Comparison of ENCODE assay signal across 22 cellular contexts in the genomic region with DNA sequence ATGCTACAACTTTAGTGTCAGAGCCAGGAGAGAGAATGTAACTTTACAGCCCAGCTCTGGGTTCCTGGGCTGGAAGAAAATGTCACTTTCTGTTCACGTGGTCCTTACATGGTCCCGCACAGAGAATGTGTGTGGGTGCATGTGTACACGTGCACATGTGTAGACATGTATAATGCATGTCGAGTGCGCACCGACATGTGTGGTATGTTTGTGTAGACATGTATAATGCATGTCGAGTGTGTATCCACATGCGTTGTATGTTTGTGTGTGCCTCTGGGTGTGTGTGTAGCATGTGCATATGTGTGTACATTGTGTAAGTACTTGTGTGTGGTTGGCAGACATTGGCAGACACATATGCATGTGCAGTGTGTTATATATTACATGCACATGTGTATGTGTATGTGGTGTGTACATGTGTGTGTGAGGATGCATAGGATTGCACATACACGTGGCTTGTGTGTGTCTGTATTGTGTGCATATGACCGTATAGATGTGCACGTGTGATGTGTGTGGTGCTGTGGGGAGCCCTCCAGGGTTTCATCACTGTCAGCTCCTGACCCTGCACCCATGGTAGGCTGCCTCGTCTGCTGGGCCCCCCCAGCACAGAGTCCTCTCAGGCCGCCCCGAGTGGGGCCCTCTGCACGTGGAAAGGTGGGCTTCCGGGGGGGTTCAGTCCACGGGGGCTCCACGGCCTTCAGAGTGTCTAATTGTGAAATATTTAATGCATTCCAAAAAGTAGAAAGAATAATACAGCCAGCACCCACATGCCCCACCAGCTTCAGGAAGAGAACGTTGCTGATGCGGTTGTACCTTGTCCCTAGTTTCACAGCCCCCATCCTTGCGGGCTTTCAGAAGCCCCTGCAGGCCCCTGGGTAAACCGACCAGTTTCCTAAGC.
A peak's percentile ranks its signal among the peaks of the same experiment; 100 is the strongest.
DNase-seq lines count a peak whose midpoint lies in the region; ATAC-seq and TF ChIP-seq lines count a peak whose summit lies in the region.
"Had no signal": no experiment of that assay in that cellular context is flagged by ENCODE, and none has a peak within 500 bp of the region (broad histone marks: within the 10 kb centered on the region; RNA-seq: fewer than 3 reads in every experiment).

No MANE protein-coding gene starts in this region.

- no peak overlapping the region for H3K27ac ChIP-seq in substantia nigra (ENCODE audit: low read depth, low read length, poor library complexity, severe bottlenecking)
- H3K27ac ChIP-seq: A549, ascending aorta, esophagus squamous epithelium, gastroesophageal sphincter, prostate gland had no signal

- intact Hi-C loops in left ventricle myocardium superior (cut with micrococcal nuclease), result no loop called here

- no peak for TF ChIP-seq CTCF in GM13976 (IDR thresholded peaks at IDR 0.05; ENCODE audit: borderline replicate concordance, control extremely low read depth, extremely low read depth, insufficient read depth, missing control alignments)

- DNase-seq in activated effector memory CD4-positive, alpha-beta T cell treated with anti-CD3 and anti-CD28 coated beads, Interleukin-2, amount 50 U/mL, for 16 hours, result peak; percentile 56
- DNase-seq in activated effector memory CD4-positive, alpha-beta T cell treated with Interleukin-2 at 50 U/mL for 16 hours, result no peak
- DNase-seq in Jurkat, Clone E6-1 (ENCODE audit: low read depth, low spot score), result peak; percentile 57
- DNase-seq in left ventricle myocardium superior, result peak; percentile 7
- DNase-seq in retina, result peak; percentile 10
- no peak for DNase-seq in GM13976 (ENCODE audit: low spot score)
- no peak for DNase-seq in substantia nigra (lab: John Stamatoyannopoulos, UW)
- DNase-seq in NCI-H2196 (lab: John Stamatoyannopoulos, UW; ENCODE audit: unreplicated experiment), result no peak
- DNase-seq: activated CD4-positive, alpha-beta T cell treated with anti-CD3 and anti-CD28 coated beads for 48 hours; activated gamma-delta T cell; C1 segment of cervical spinal cord; DMS 273 treated with DMSO at 0.1 percent for 48 hours; effector memory CD4-positive, alpha-beta T cell; esophagus squamous epithelium; kidney glomerular epithelial cell; NCI-H2171 treated with DMSO at 0.1 percent for 48 hours; SHP77 treated with DMSO at 0.1 percent for 48 hours; stimulated activated CD4-positive, alpha-beta T cell treated with anti-CD3 and anti-CD28 coated beads, Interleukin-12 subunit alpha, Interleukin-12 subunit beta, amount 100 ng/mL, for 4 hours had no signal

- ATAC-seq in left ventricle myocardium superior, result no peak
- ATAC-seq: A549, gastroesophageal sphincter had no signal

- in situ Hi-C loops in GM13976 (cut with MboI; ENCODE audit: low sequenced_read_pairs, unreplicated experiment), result no loop called here

- H3K4me3 ChIP-seq in Jurkat, Clone E6-1 (ENCODE audit: low read length), result no peak overlapping the region
- H3K4me3 ChIP-seq: A549, ascending aorta, esophagus squamous epithelium, gastroesophageal sphincter, prostate gland had no signal

Comparison
In these comparisons a context has a peak if more than half of its experiments do, and no peak if none do; other contexts are left out.
1. DNase-seq: peak in activated effector memory CD4-positive, alpha-beta T cell treated with anti-CD3 and anti-CD28 coated beads, Interleukin-2, amount 50 U/mL, for 16 hours (single experiment), Jurkat, Clone E6-1 (single experiment), left ventricle myocardium superior (single experiment) and retina (single experiment); none in activated effector memory CD4-positive, alpha-beta T cell treated with Interleukin-2 at 50 U/mL for 16 hours (single experiment), GM13976 (single experiment), substantia nigra (0 of 49) and NCI-H2196 (single experiment).